In genomic region chr13:46343279-46343949, GRCh38 we compare ENCODE assay signal across 22 cellular contexts. TPM values are rescaled to one million over a fixed set of nuclear protein-coding genes. Genes with fewer than 3 reads are reported as not detected.
"Had no signal": no experiment of that assay in that cellular context is flagged by ENCODE, and none has a peak within 500 bp of the region (broad histone marks: within the 10 kb centered on the region; RNA-seq: fewer than 3 reads in every experiment).

No MANE protein-coding gene starts in this region.

- H3K36me3 Mint-ChIP-seq: activated naive CD8-positive, alpha-beta T cell; T-cell had no signal

- H3K9me3 Mint-ChIP-seq: T-cell had no signal

- H3K27me3 Mint-ChIP-seq: activated CD4-positive, alpha-beta T cell treated with anti-CD3 and anti-CD28 coated beads, Interleukin-2, amount 10 ng/mL, durations not matched to agents 24 days and 14 days; activated naive CD8-positive, alpha-beta T cell had no signal

- H3K4me3 Mint-ChIP-seq: activated CD4-positive, alpha-beta T cell treated with anti-CD3 and anti-CD28 coated beads, Interleukin-2, amount 10 ng/mL, durations not matched to agents 24 days and 14 days; activated naive CD8-positive, alpha-beta T cell; T-cell had no signal

- ATAC-seq: activated T-cell treated with anti-CD3 and anti-CD28 coated beads, Interleukin-2, amount 50 U/mL, for 72 hours; body of pancreas; T-cell had no signal

- DNase-seq: activated CD4-positive, alpha-beta T cell treated with anti-CD3 and anti-CD28 coated beads, Interleukin-2, amount 10 ng/mL, durations not matched to agents 24 days and 14 days; activated CD8-positive, alpha-beta memory T cell treated with anti-CD3 and anti-CD28 coated beads, Interleukin-2, amount 50 U/mL, for 48 hours; activated gamma-delta T cell treated with Interleukin-2 at 50 U/mL for 16 hours; activated T-cell treated with anti-CD3 and anti-CD28 coated beads, Interleukin-2, amount 50 U/mL, for 72 hours; amygdala; body of pancreas; caudate nucleus; esophagus squamous epithelium; hippocampal formation; left ventricle myocardium inferior; mesenchymal stem cell; ovary; sigmoid colon; spleen; stomach; T-cell; T-helper 9 cell; testis; upper lobe of left lung had no signal

- H3K27ac Mint-ChIP-seq: activated CD4-positive, alpha-beta T cell treated with anti-CD3 and anti-CD28 coated beads, Interleukin-2, amount 10 ng/mL, durations not matched to agents 24 days and 14 days; activated naive CD8-positive, alpha-beta T cell; T-cell had no signal

RNA-seq across cellular contexts. Expression of gene RUBCNL, which starts 43.6 kb away (rescaled TPM):
- total RNA-seq: glomerular endothelial cell, pulmonary artery endothelial cell had no signal
